ENCODE assay signal across 10 cellular contexts in genomic region chr1:207883660-207884245, GRCh38. TPM values are rescaled to one million over a fixed set of nuclear protein-coding genes. Genes with fewer than 3 reads are reported as not detected.
A peak's percentile ranks its signal among the peaks of the same experiment; 100 is the strongest.
DNase-seq lines count a peak whose midpoint lies in the region; ATAC-seq and TF ChIP-seq lines count a peak whose summit lies in the region.
"Had no signal": no experiment of that assay in that cellular context is flagged by ENCODE, and none has a peak within 500 bp of the region (broad histone marks: within the 10 kb centered on the region; RNA-seq: fewer than 3 reads in every experiment).

No MANE protein-coding gene starts in this region.

- WGBS in spleen, 5 donors, result 56 to 70% (median 58%) methylated on average over 2 of the region's 2 CpGs

- TF ChIP-seq CTCF in spleen (IDR thresholded peaks at IDR 0.05 in 8 of 11, conservative IDR thresholded peaks at IDR 0.05 in 3 of 11), result peak in 1 of 11 experiments; percentile 9

- peak overlapping the region; percentile 78 for H3K4me3 Mint-ChIP-seq in activated CD4-positive, alpha-beta T cell treated with anti-CD3 and anti-CD28 coated beads, Interleukin-2, amount 10 ng/mL, durations not matched to agents 24 days and 14 days
- peak overlapping the region; percentile 90 for H3K4me3 Mint-ChIP-seq in activated naive CD8-positive, alpha-beta T cell

- H3K36me3 Mint-ChIP-seq in activated CD4-positive, alpha-beta T cell treated with anti-CD3 and anti-CD28 coated beads, Interleukin-2, amount 10 ng/mL, durations not matched to agents 24 days and 14 days (ENCODE audit: low read depth), result no peaks in the 10 kb centered on the region
- peaks cover 2% of the 10 kb centered on the region for H3K36me3 Mint-ChIP-seq in activated naive CD8-positive, alpha-beta T cell

- no peaks in the 10 kb centered on the region for H3K9me3 Mint-ChIP-seq in activated CD4-positive, alpha-beta T cell treated with anti-CD3 and anti-CD28 coated beads, Interleukin-2, amount 10 ng/mL, durations not matched to agents 24 days and 14 days
- no peaks in the 10 kb centered on the region for H3K9me3 Mint-ChIP-seq in activated naive CD8-positive, alpha-beta T cell (ENCODE audit: low read depth)

- peak overlapping the region; percentile 75 to 88 (median 79) for H3K27ac ChIP-seq in spleen
- H3K27ac ChIP-seq: RWPE1 had no signal

- H3K4me1 ChIP-seq in spleen (peaks cover 15 to 70% (median 50%) of the 10 kb centered on the region in 6 donors), HAP-1 (no peaks in the 10 kb centered on the region)

- H3K4me1 Mint-ChIP-seq in activated CD4-positive, alpha-beta T cell treated with anti-CD3 and anti-CD28 coated beads, Interleukin-2, amount 10 ng/mL, durations not matched to agents 24 days and 14 days, result peaks cover 43% of the 10 kb centered on the region
- peaks cover 38% of the 10 kb centered on the region for H3K4me1 Mint-ChIP-seq in activated naive CD8-positive, alpha-beta T cell (ENCODE audit: low read depth)

- intact Hi-C loops in activated CD4-positive, alpha-beta T cell treated with anti-CD3 and anti-CD28 coated beads, Interleukin-2, amount 10 ng/mL, durations not matched to agents 24 days and 14 days (cut with micrococcal nuclease), result loop anchor here (1.0 to 10.0 kb wide), 5 partner anchors 10 to 361 kb away; partner anchors contain the start of genes CD46 and PLXNA2
- intact Hi-C loops in spleen (cut with DNase I; ENCODE audit: low total_unique reads), result no loop called here

- in situ Hi-C loops in HAP-1 (cut with MboI; ENCODE audit: low sequenced_read_pairs), result loop anchor here (5.0 kb wide), 1 partner anchor 84 kb away; no protein-coding TSS in a partner anchor

- no peaks in the 10 kb centered on the region for H3K36me3 ChIP-seq in spleen
- no peaks in the 10 kb centered on the region for H3K36me3 ChIP-seq in HAP-1 (replicated peaks)
- H3K36me3 ChIP-seq: MG63 had no signal

- ATAC-seq in HG03378 (IDR thresholded peaks at IDR 0.05; ENCODE audit: unreplicated experiment), result peak; percentile 11

- peak overlapping the region; percentile 97 for H3K27ac Mint-ChIP-seq in activated CD4-positive, alpha-beta T cell treated with anti-CD3 and anti-CD28 coated beads, Interleukin-2, amount 10 ng/mL, durations not matched to agents 24 days and 14 days
- H3K27ac Mint-ChIP-seq in activated naive CD8-positive, alpha-beta T cell, result peak overlapping the region; percentile 95

- H3K27me3 ChIP-seq in spleen (replicated peaks in 1 of 7), result no peaks in the 10 kb centered on the region
- peaks cover 2% of the 10 kb centered on the region for H3K27me3 ChIP-seq in HAP-1 (ENCODE audit: low read depth)

- DNase-seq in activated CD4-positive, alpha-beta T cell treated with anti-CD3 and anti-CD28 coated beads, Interleukin-2, amount 10 ng/mL, durations not matched to agents 24 days and 14 days, result peak; percentile 70
- DNase-seq in activated CD4-positive, alpha-beta T cell treated with anti-CD3 and anti-CD28 coated beads for 1 hour, result no peak
- DNase-seq in spleen, result no peak
- DNase-seq in NCI-H1694 (lab: John Stamatoyannopoulos, UW), result no peak
- no peak for DNase-seq in HAP-1 (ENCODE audit: low spot score in 2 of 2)
- no peak for DNase-seq in NOMO-1 (lab: John Stamatoyannopoulos, UW; ENCODE audit: unreplicated experiment in 2 of 2)
- DNase-seq: MG63 had no signal

- H3K4me3 ChIP-seq in spleen (peak overlapping the region in 6 of 8 donors; percentile 3 to 60 (median 16)), HAP-1 (no peak overlapping the region)
- H3K4me3 ChIP-seq: MG63 had no signal

- TF ChIP-seq POLR2A in spleen (IDR thresholded peaks at IDR 0.05), result no peak

- no peaks in the 10 kb centered on the region for H3K9me3 ChIP-seq in spleen
- H3K9me3 ChIP-seq in HAP-1, result no peaks in the 10 kb centered on the region
- H3K9me3 ChIP-seq: MG63 had no signal

- no peaks in the 10 kb centered on the region for H3K27me3 Mint-ChIP-seq in activated CD4-positive, alpha-beta T cell treated with anti-CD3 and anti-CD28 coated beads, Interleukin-2, amount 10 ng/mL, durations not matched to agents 24 days and 14 days
- no peaks in the 10 kb centered on the region for H3K27me3 Mint-ChIP-seq in activated naive CD8-positive, alpha-beta T cell

RNA-seq across cellular contexts. Expression of gene CD34, which starts 27.2 kb away (rescaled TPM):
- total RNA-seq in activated CD4-positive, alpha-beta T cell treated with anti-CD3 and anti-CD28 coated beads, Interleukin-2, amount 10 ng/mL, durations not matched to agents 24 days and 14 days, result not detected in 2 replicates
- total RNA-seq in spleen, result 10 to 100 TPM; 12.6 to 31.5 (median 22.0) TPM
- polyA plus RNA-seq in spleen, result 10 to 100 TPM in 1 of 3 donors, 1 to 10 TPM in 2; 5.1 to 17.7 (median 6.7) TPM

Comparison
In these comparisons a context has a peak if more than half of its experiments do, and no peak if none do; other contexts are left out.
1. RNA of gene CD34, which starts 27.2 kb away (total RNA-seq): 12.6 to 31.5 TPM in spleen; not detected in activated CD4-positive, alpha-beta T cell treated with anti-CD3 and anti-CD28 coated beads, Interleukin-2, amount 10 ng/mL, durations not matched to agents 24 days and 14 days; every median in the first group is over 10 times any median in the second.